In genomic region chr14:22579218-22579617, GRCh38 we compare ENCODE assay signal across 17 cellular contexts. TPM values are rescaled to one million over a fixed set of nuclear protein-coding genes. Genes with fewer than 3 reads are reported as not detected.
DNase-seq lines count a peak whose midpoint lies in the region; ATAC-seq and TF ChIP-seq lines count a peak whose summit lies in the region.
"Had no signal": no experiment of that assay in that cellular context is flagged by ENCODE, and none has a peak within 500 bp of the region (broad histone marks: within the 10 kb centered on the region; RNA-seq: fewer than 3 reads in every experiment).

No MANE protein-coding gene starts in this region.

- no peak for ATAC-seq in GM23338
- no peak for ATAC-seq in activated naive CD8-positive, alpha-beta T cell treated with anti-CD3 and anti-CD28 coated beads, Interleukin-2, amount 50 U/mL, for 24 hours
- ATAC-seq in HG03139 (IDR thresholded peaks at IDR 0.05; ENCODE audit: unreplicated experiment), result no peak

- H2AFZ ChIP-seq in GM23338, result no peak overlapping the region

- no peaks in the 10 kb centered on the region for H3K9me3 Mint-ChIP-seq in T-helper 2 cell treated with Interferon-gamma antibody and Interleukin-4, amounts not matched to agents 5 μg/mL and 100 μg/mL, for 36 hours
- H3K9me3 Mint-ChIP-seq in GM23338, result no peaks in the 10 kb centered on the region
- peaks cover 4% of the 10 kb centered on the region for H3K9me3 Mint-ChIP-seq in activated naive CD8-positive, alpha-beta T cell treated with anti-CD3 and anti-CD28 coated beads, Interleukin-2, amount 50 U/mL, for 24 hours
- H3K9me3 Mint-ChIP-seq: type B pancreatic cell had no signal

- H3K4me3 ChIP-seq in GM23338 (no peak overlapping the region), mesodermal cell (ENCODE audit: extremely low read depth, insufficient read depth, low read length, poor library complexity, severe bottlenecking) (no peak overlapping the region)
- H3K4me3 ChIP-seq: adrenal gland, MG63 had no signal

- H3K4me2 ChIP-seq in GM23338, result no peak overlapping the region

- DNase-seq in T-helper 2 cell treated with Interferon-gamma antibody and Interleukin-4, amounts not matched to agents 5 μg/mL and 100 μg/mL, for 36 hours (ENCODE audit: low spot score), result no peak
- DNase-seq in T-helper 2 cell (no peak), GM23338 (ENCODE audit: low spot score) (peak; percentile 43), SKM-1 (lab: John Stamatoyannopoulos, UW; ENCODE audit: unreplicated experiment) (no peak)
- no peak for DNase-seq in activated naive CD8-positive, alpha-beta T cell treated with anti-CD3 and anti-CD28 coated beads, Interleukin-2, amount 50 U/mL, for 24 hours
- no peak for DNase-seq in NK-92 treated with Interleukin-12 subunit alpha and Interleukin-12 subunit beta, amount 100 ng/mL, for 24 hours (lab: John Stamatoyannopoulos, UW)
- DNase-seq: activated CD8-positive, alpha-beta memory T cell treated with anti-CD3 and anti-CD28 coated beads for 24 hours; adrenal gland; head of caudate nucleus; MG63; NCI-H2081; occipital lobe; SHP77; stimulated activated CD4-positive, alpha-beta T cell treated with anti-CD3 and anti-CD28 coated beads, Interleukin-4, amount 100 ng/mL, for 4 hours had no signal

- H3K36me3 Mint-ChIP-seq in T-helper 2 cell treated with Interferon-gamma antibody and Interleukin-4, amounts not matched to agents 5 μg/mL and 100 μg/mL, for 36 hours (ENCODE audit: low read depth), result peaks cover 32% of the 10 kb centered on the region
- peaks cover 8% of the 10 kb centered on the region for H3K36me3 Mint-ChIP-seq in GM23338 (ENCODE audit: low read depth)
- peaks cover 52% of the 10 kb centered on the region for H3K36me3 Mint-ChIP-seq in activated naive CD8-positive, alpha-beta T cell treated with anti-CD3 and anti-CD28 coated beads, Interleukin-2, amount 50 U/mL, for 24 hours (ENCODE audit: low read depth)

- H3K4me1 Mint-ChIP-seq in T-helper 2 cell treated with Interferon-gamma antibody and Interleukin-4, amounts not matched to agents 5 μg/mL and 100 μg/mL, for 36 hours (ENCODE audit: low read depth), result peaks cover 51% of the 10 kb centered on the region
- no peaks in the 10 kb centered on the region; the same call in 2 of the 3 replicates for H3K4me1 Mint-ChIP-seq in GM23338
- H3K4me1 Mint-ChIP-seq in activated naive CD8-positive, alpha-beta T cell treated with anti-CD3 and anti-CD28 coated beads, Interleukin-2, amount 50 U/mL, for 24 hours, result peaks cover 72% of the 10 kb centered on the region

- peak overlapping the region; percentile 63 for H3K4me3 Mint-ChIP-seq in T-helper 2 cell treated with Interferon-gamma antibody and Interleukin-4, amounts not matched to agents 5 μg/mL and 100 μg/mL, for 36 hours
- no peak overlapping the region for H3K4me3 Mint-ChIP-seq in GM23338
- peak overlapping the region; percentile 25 for H3K4me3 Mint-ChIP-seq in activated naive CD8-positive, alpha-beta T cell treated with anti-CD3 and anti-CD28 coated beads, Interleukin-2, amount 50 U/mL, for 24 hours
- H3K4me3 Mint-ChIP-seq: type B pancreatic cell had no signal

- no peak for TF ChIP-seq CTCF in GM23338 (conservative IDR thresholded peaks at IDR 0.05; ENCODE audit: low read depth in 2 of 2)

- no peaks in the 10 kb centered on the region for H3K27me3 ChIP-seq in GM23338 (ENCODE audit: insufficient read depth)
- H3K27me3 ChIP-seq: adrenal gland, MG63 had no signal

- H3K4me1 ChIP-seq in GM23338 (ENCODE audit: insufficient read depth) (no peaks in the 10 kb centered on the region), mesodermal cell (ENCODE audit: control insufficient read depth, insufficient read depth, low read length, poor library complexity, severe bottlenecking) (no peaks in the 10 kb centered on the region)

- H3F3A ChIP-seq in GM23338 (replicated peaks; ENCODE audit: low read depth), result no peaks in the 10 kb centered on the region

- H3K36me3 ChIP-seq in GM23338 (ENCODE audit: insufficient read depth), result peaks cover 4% of the 10 kb centered on the region; the same call in 1 of the 2 replicates
- H3K36me3 ChIP-seq in mesodermal cell (ENCODE audit: control insufficient read depth, insufficient read depth, low read length), result peaks cover 62% of the 10 kb centered on the region

- H3K9me2 ChIP-seq in GM23338 (ENCODE audit: insufficient read depth), result no peaks in the 10 kb centered on the region

- H3K27ac Mint-ChIP-seq in T-helper 2 cell treated with Interferon-gamma antibody and Interleukin-4, amounts not matched to agents 5 μg/mL and 100 μg/mL, for 36 hours, result peak overlapping the region; percentile 69
- 0 out of 2 replicates have a peak overlapping the region, but pooled peaks have one; percentile 29 for H3K27ac Mint-ChIP-seq in GM23338
- no peak overlapping the region for H3K27ac Mint-ChIP-seq in activated naive CD8-positive, alpha-beta T cell treated with anti-CD3 and anti-CD28 coated beads, Interleukin-2, amount 50 U/mL, for 24 hours
- H3K27ac Mint-ChIP-seq: type B pancreatic cell had no signal

- peaks cover 5% of the 10 kb centered on the region for H4K20me1 ChIP-seq in GM23338 (replicated peaks; ENCODE audit: insufficient read depth)

- peaks cover 76% of the 10 kb centered on the region for H3K79me2 ChIP-seq in GM23338 (replicated peaks; ENCODE audit: insufficient read depth)

- H3K27ac ChIP-seq in GM23338 (ENCODE audit: low read depth), result no peak overlapping the region
- peak overlapping the region; percentile 47 for H3K27ac ChIP-seq in mesodermal cell (ENCODE audit: low read depth, low read length, severe bottlenecking)

- H3K9me3 ChIP-seq in mesodermal cell (ENCODE audit: control insufficient read depth, low read length), result no peaks in the 10 kb centered on the region
- H3K9me3 ChIP-seq: adrenal gland, MG63 had no signal

- 90% methylated on average over 2 of the region's 2 CpGs; no CpG with 5 or more reads in 1 of the 2 experiments for WGBS in mesodermal cell (ENCODE audit: insufficient coverage in 2 of 2), 2 experiments

- H3K27me3 Mint-ChIP-seq in T-helper 2 cell treated with Interferon-gamma antibody and Interleukin-4, amounts not matched to agents 5 μg/mL and 100 μg/mL, for 36 hours (ENCODE audit: low read depth), result no peaks in the 10 kb centered on the region
- no peaks in the 10 kb centered on the region for H3K27me3 Mint-ChIP-seq in GM23338 (ENCODE audit: insufficient read depth, low read depth, poor library complexity)
- no peaks in the 10 kb centered on the region for H3K27me3 Mint-ChIP-seq in activated naive CD8-positive, alpha-beta T cell treated with anti-CD3 and anti-CD28 coated beads, Interleukin-2, amount 50 U/mL, for 24 hours
- H3K27me3 Mint-ChIP-seq: type B pancreatic cell had no signal

TF ChIP-seq in GM23338, 12 proteins besides CTCF, POLR2A, EP300 and RAD21 (continues in another document):
- TF ChIP-seq CREB1 (CRISPR knock-in tag; IDR thresholded peaks at IDR 0.05; ENCODE audit: low read depth) (no peak), STAT1 (IDR thresholded peaks at IDR 0.05; ENCODE audit: unreplicated experiment) (no peak), REST (IDR thresholded peaks at IDR 0.05; ENCODE audit: unreplicated experiment) (no peak), ZNF114 (CRISPR knock-in tag; IDR thresholded peaks at IDR 0.05) (no peak)

RNA-seq across cellular contexts. Expression of gene DAD1, which starts 9.8 kb away (rescaled TPM):
- total RNA-seq in GM23338 (2014; rRNA removed; shearing (Covaris generic)), result 180 and 213 TPM in 2 replicates
- polyA plus RNA-seq in GM23338 (2016; fragmentation: Nextera tagmentation; extraction: Ambion mirVana), result 236 and 252 TPM in 2 replicates
- 318 TPM for polyA plus RNA-seq in mesodermal cell (2013, experiment 1 of 2)
- polyA plus RNA-seq in mesodermal cell (2013, experiment 2 of 2), result 281 TPM

RNA-seq across cellular contexts. Expression of gene ABHD4, which starts 18.9 kb away (rescaled TPM):
- total RNA-seq in GM23338 (2014; rRNA removed; shearing (Covaris generic)), result 38.8 and 40.0 TPM in 2 replicates
- 39.1 and 40.6 TPM in 2 replicates for polyA plus RNA-seq in GM23338 (2016; fragmentation: Nextera tagmentation; extraction: Ambion mirVana)
- 22.8 TPM for polyA plus RNA-seq in mesodermal cell (2013, experiment 1 of 2)
- polyA plus RNA-seq in mesodermal cell (2013, experiment 2 of 2), result 20.2 TPM
